ENCODE assay signal across 9 cellular contexts in the genomic region with DNA sequence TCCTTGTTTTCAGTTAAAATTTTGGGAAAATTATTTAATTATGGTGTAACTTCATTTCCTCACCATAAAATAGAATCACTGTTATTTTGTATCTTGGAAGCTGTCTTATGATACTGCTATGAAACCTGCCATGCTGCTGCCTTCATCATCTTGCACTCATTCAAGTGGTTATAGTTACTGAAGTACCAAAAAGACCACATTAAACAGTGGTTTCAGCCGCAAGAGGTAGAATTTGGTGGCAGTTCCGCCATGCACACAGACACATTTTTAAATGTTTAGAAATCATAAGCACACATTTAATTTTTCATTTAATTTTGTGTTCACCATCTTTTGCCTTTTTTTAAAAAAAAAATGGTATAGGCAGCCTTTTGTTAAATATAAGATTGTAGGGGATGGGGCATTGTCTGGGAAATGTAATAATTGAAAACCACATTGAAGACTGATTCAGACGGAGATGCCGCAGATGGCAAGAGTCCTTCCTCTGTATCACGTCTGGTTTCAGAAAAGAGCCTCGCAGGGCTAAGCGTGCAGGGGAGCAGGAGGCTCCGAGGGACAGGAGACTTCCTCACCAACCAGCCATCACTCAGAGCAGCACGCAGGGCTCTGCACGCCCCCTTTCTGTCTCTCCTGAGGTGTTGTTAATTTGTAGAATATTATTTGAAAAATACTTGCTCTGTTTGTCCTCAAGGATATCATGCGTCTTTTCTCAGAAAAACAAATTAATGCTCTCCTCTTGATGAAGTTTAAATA.
A peak's percentile ranks its signal among the peaks of the same experiment; 100 is the strongest.
DNase-seq lines count a peak whose midpoint lies in the region; ATAC-seq and TF ChIP-seq lines count a peak whose summit lies in the region.
"Had no signal": no experiment of that assay in that cellular context is flagged by ENCODE, and none has a peak within 500 bp of the region (broad histone marks: within the 10 kb centered on the region; RNA-seq: fewer than 3 reads in every experiment).

No MANE protein-coding gene starts in this region.

- intact Hi-C loops in activated CD4-positive, alpha-beta T cell treated with anti-CD3 and anti-CD28 coated beads, Interleukin-2, amount 10 ng/mL, durations not matched to agents 24 days and 14 days (cut with micrococcal nuclease) = no loop called here
- intact Hi-C loops in naive thymus-derived CD4-positive, alpha-beta T cell (cut with micrococcal nuclease) = loop anchor here (1.0 to 10.0 kb wide), 4 partner anchors 114 to 196 kb away; a partner anchor contains a TSS
- intact Hi-C loops in left cardiac atrium (cut with DNase I) = no loop called here

- no peaks in the 10 kb centered on the region for H3K36me3 ChIP-seq in naive thymus-derived CD4-positive, alpha-beta T cell (ENCODE audit: control insufficient read depth in 2 of 3, insufficient read depth in 3 of 3, low read length in 3 of 3)

- DNase-seq in activated CD4-positive, alpha-beta T cell treated with anti-CD3 and anti-CD28 coated beads, Interleukin-2, amount 10 ng/mL, durations not matched to agents 24 days and 14 days = peak; percentile 83
- peak in 8 of 9 donors; percentile 27 to 87 (median 78) for DNase-seq in naive thymus-derived CD4-positive, alpha-beta T cell
- DNase-seq in left cardiac atrium (no peak), RWPE1 (ENCODE audit: low spot score) (no peak), ACHN (no peak), foreskin melanocyte (no peak)

- peaks cover 23% of the 10 kb centered on the region for H3K9me3 Mint-ChIP-seq in activated CD4-positive, alpha-beta T cell treated with anti-CD3 and anti-CD28 coated beads, Interleukin-2, amount 10 ng/mL, durations not matched to agents 24 days and 14 days
- peaks cover 0 to 34% (median 11%) of the 10 kb centered on the region in 11 donors for H3K9me3 Mint-ChIP-seq in naive thymus-derived CD4-positive, alpha-beta T cell

- H3K4me3 Mint-ChIP-seq in activated CD4-positive, alpha-beta T cell treated with anti-CD3 and anti-CD28 coated beads, Interleukin-2, amount 10 ng/mL, durations not matched to agents 24 days and 14 days = peak overlapping the region; percentile 37
- peak overlapping the region; percentile 17 to 61 (median 45) for H3K4me3 Mint-ChIP-seq in naive thymus-derived CD4-positive, alpha-beta T cell

- POLR2A ChIA-PET in naive thymus-derived CD4-positive, alpha-beta T cell (lab: Charles Lee) = no interaction called here
- POLR2A ChIA-PET in RWPE1 (lab: Yijun Ruan, JAX; ENCODE audit: low non-redundant PET) = no interaction called here

- TF ChIP-seq CTCF in RWPE1 (conservative IDR thresholded peaks at IDR 0.05; ENCODE audit: low read depth) = no peak

- H3K27me3 Mint-ChIP-seq in activated CD4-positive, alpha-beta T cell treated with anti-CD3 and anti-CD28 coated beads, Interleukin-2, amount 10 ng/mL, durations not matched to agents 24 days and 14 days = peaks cover 50% of the 10 kb centered on the region
- H3K27me3 Mint-ChIP-seq in naive thymus-derived CD4-positive, alpha-beta T cell = peaks cover 47 to 81% (median 61%) of the 10 kb centered on the region in 5 donors

- peaks cover 0 to 18% of the 10 kb centered on the region in 2 donors for H3K27me3 ChIP-seq in naive thymus-derived CD4-positive, alpha-beta T cell (ENCODE audit: control insufficient read depth in 2 of 2, insufficient read depth in 2 of 2, low read length in 2 of 2)

- ATAC-seq in GM18520 (IDR thresholded peaks at IDR 0.05; ENCODE audit: unreplicated experiment) (peak; percentile 42), HG02885 (IDR thresholded peaks at IDR 0.05; ENCODE audit: poor library complexity, unreplicated experiment) (peak; percentile 49), left cardiac atrium (no peak)
- peak; percentile 93 for ATAC-seq in naive thymus-derived CD4-positive, alpha-beta T cell
- ATAC-seq: HepG2 had no signal

- peaks cover 0 to 11% (median 8%) of the 10 kb centered on the region in 3 experiments for H3K9me3 ChIP-seq in naive thymus-derived CD4-positive, alpha-beta T cell (ENCODE audit: control insufficient read depth in 2 of 3, low read length in 3 of 3)

- peak overlapping the region; percentile 19 for H3K4me3 ChIP-seq in naive thymus-derived CD4-positive, alpha-beta T cell (ENCODE audit: low read length)

- no peak overlapping the region for H3K27ac ChIP-seq in naive thymus-derived CD4-positive, alpha-beta T cell (ENCODE audit: low read depth, low read length)
- H3K27ac ChIP-seq in RWPE1 = no peak overlapping the region

- peak overlapping the region; percentile 20 for H3K27ac Mint-ChIP-seq in activated CD4-positive, alpha-beta T cell treated with anti-CD3 and anti-CD28 coated beads, Interleukin-2, amount 10 ng/mL, durations not matched to agents 24 days and 14 days
- H3K27ac Mint-ChIP-seq in naive thymus-derived CD4-positive, alpha-beta T cell = peak overlapping the region in 7 of 9 donors; percentile 33 to 80 (median 45)

- CTCF ChIA-PET in naive thymus-derived CD4-positive, alpha-beta T cell (lab: Charles Lee) = no interaction called here
- CTCF ChIA-PET in RWPE1 (lab: Yijun Ruan, JAX) = interaction anchor here (0.9 kb wide), 1 partner anchor 283 kb away, joined by 4 read pairs; no protein-coding TSS in a partner anchor

- H3K36me3 Mint-ChIP-seq in activated CD4-positive, alpha-beta T cell treated with anti-CD3 and anti-CD28 coated beads, Interleukin-2, amount 10 ng/mL, durations not matched to agents 24 days and 14 days (ENCODE audit: low read depth) = no peaks in the 10 kb centered on the region
- peaks cover 0 to 9% (median 3%) of the 10 kb centered on the region in 5 donors for H3K36me3 Mint-ChIP-seq in naive thymus-derived CD4-positive, alpha-beta T cell

- H3K4me1 ChIP-seq in naive thymus-derived CD4-positive, alpha-beta T cell (ENCODE audit: control insufficient read depth in 2 of 2, insufficient read depth in 2 of 2, low read length in 2 of 2) = peaks cover 26% of the 10 kb centered on the region in 2 donors

- in situ Hi-C loops in ACHN (cut with HindIII; ENCODE audit: low pct_ligation_motif_present, low pct_unique_long_range_greater_than_20kb, low sequenced_read_pairs) = no loop called here

- H3K4me1 Mint-ChIP-seq in activated CD4-positive, alpha-beta T cell treated with anti-CD3 and anti-CD28 coated beads, Interleukin-2, amount 10 ng/mL, durations not matched to agents 24 days and 14 days = peaks cover 26% of the 10 kb centered on the region
- peaks cover 26 to 45% (median 32%) of the 10 kb centered on the region in 7 donors for H3K4me1 Mint-ChIP-seq in naive thymus-derived CD4-positive, alpha-beta T cell

Comparison
In these comparisons a context has a peak if more than half of its experiments do, and no peak if none do; other contexts are left out.
1. ATAC-seq: peak in GM18520 (single experiment), HG02885 (single experiment) and naive thymus-derived CD4-positive, alpha-beta T cell (single experiment); none in left cardiac atrium (0 of 2).
2. DNase-seq: peak in activated CD4-positive, alpha-beta T cell treated with anti-CD3 and anti-CD28 coated beads, Interleukin-2, amount 10 ng/mL, durations not matched to agents 24 days and 14 days (single experiment) and naive thymus-derived CD4-positive, alpha-beta T cell (8 of 9); none in left cardiac atrium (single experiment), RWPE1 (single experiment), ACHN (single experiment) and foreskin melanocyte (single experiment).
3. intact Hi-C loops: an anchor here in naive thymus-derived CD4-positive, alpha-beta T cell (1.0 to 10.0 kb wide); none called in activated CD4-positive, alpha-beta T cell treated with anti-CD3 and anti-CD28 coated beads, Interleukin-2, amount 10 ng/mL, durations not matched to agents 24 days and 14 days and left cardiac atrium.